10 cellular contexts compared by ENCODE assay signal in genomic region chr17:77466596-77467223, GRCh38.
DNase-seq lines count a peak whose midpoint lies in the region; ATAC-seq and TF ChIP-seq lines count a peak whose summit lies in the region.
"Had no signal": no experiment of that assay in that cellular context is flagged by ENCODE, and none has a peak within 500 bp of the region (broad histone marks: within the 10 kb centered on the region; RNA-seq: fewer than 3 reads in every experiment).

No MANE protein-coding gene starts in this region.

- DNase-seq in H9 (no peak), right cardiac atrium (peak in 1 of 3 donors; percentile 44), gastrocnemius medialis (no peak)
- no peak for DNase-seq in activated CD4-positive, alpha-beta memory T cell treated with anti-CD3 and anti-CD28 coated beads for 36 hours
- DNase-seq: cerebellar nuclear complex, T-helper 9 cell had no signal

- CTCF ChIA-PET in activated CD4-positive, alpha-beta memory T cell treated with anti-CD3 and anti-CD28 coated beads for 36 hours (lab: Charles Lee) = interaction anchor here (2.1 kb wide), 2 partner anchors 28 to 37 kb away, joined by 7 to 9 read pairs; no protein-coding TSS in a partner anchor

- H4K91ac ChIP-seq in H9 (ENCODE audit: insufficient read length, low read depth, low read length) = no peak overlapping the region

- H3K9ac ChIP-seq in H9 (ENCODE audit: extremely low read depth, insufficient read length, low read length) = no peak overlapping the region

- H3K36me3 Mint-ChIP-seq in H9 (ENCODE audit: insufficient read depth in 1 of 3, low read depth in 3 of 3) = peaks cover 19 to 41% (median 37%) of the 10 kb centered on the region in 3 experiments
- H3K36me3 Mint-ChIP-seq in activated CD4-positive, alpha-beta memory T cell treated with anti-CD3 and anti-CD28 coated beads for 36 hours = peaks cover 57% of the 10 kb centered on the region

- no peak overlapping the region for H3T11ph ChIP-seq in H9 (ENCODE audit: low read length)

- no peak overlapping the region for H2BK5ac ChIP-seq in H9 (ENCODE audit: insufficient read length, low read length)

- H3K4me3 ChIP-seq in right cardiac atrium (ENCODE audit: low read length) (no peak overlapping the region), gastrocnemius medialis (no peak overlapping the region)

- H2BK120ac ChIP-seq in H9 (ENCODE audit: low read depth, low read length, poor library complexity, severe bottlenecking) = no peak overlapping the region

- H3K27ac ChIP-seq in H9 (ENCODE audit: insufficient read length, low read depth, low read length) (no peak overlapping the region), right cardiac atrium (ENCODE audit: low read length) (peak overlapping the region; percentile 2), gastrocnemius medialis (peak overlapping the region; percentile 34 to 68 (median 52))

- TF ChIP-seq CTCF in H9 (conservative IDR thresholded peaks at IDR 0.05) (no peak), gastrocnemius medialis (IDR thresholded peaks at IDR 0.05 in 4 of 5, conservative IDR thresholded peaks at IDR 0.05 in 1 of 5) (no peak)

- H3K27ac Mint-ChIP-seq in H9 = peak overlapping the region; percentile 98 to 100 (median 99)
- H3K27ac Mint-ChIP-seq in activated CD4-positive, alpha-beta memory T cell treated with anti-CD3 and anti-CD28 coated beads for 36 hours = peak overlapping the region; percentile 86

- no peak overlapping the region; the same call in 1 of the 2 replicates for H3K14ac ChIP-seq in H9 (ENCODE audit: insufficient read depth, low read length)

- no peak overlapping the region for H2BK15ac ChIP-seq in H9 (ENCODE audit: low read depth, low read length)

- H3K9me3 Mint-ChIP-seq in H9 = no peaks in the 10 kb centered on the region; a peak in 2 of 5 replicates
- no peaks in the 10 kb centered on the region for H3K9me3 Mint-ChIP-seq in activated CD4-positive, alpha-beta memory T cell treated with anti-CD3 and anti-CD28 coated beads for 36 hours

- H2BK12ac ChIP-seq in H9 (ENCODE audit: insufficient read length, low read depth, low read length) = no peak overlapping the region

- H3K56ac ChIP-seq in H9 (ENCODE audit: insufficient read length, low read depth, low read length) = no peak overlapping the region

- H4K8ac ChIP-seq in H9 (replicated peaks; ENCODE audit: insufficient read length, low read depth, low read length) = no peak overlapping the region

- no peak overlapping the region for H3K4ac ChIP-seq in H9 (ENCODE audit: low read depth, low read length)

- intact Hi-C loops in activated CD4-positive, alpha-beta memory T cell treated with anti-CD3 and anti-CD28 coated beads for 36 hours (cut with micrococcal nuclease) = no loop called here
- intact Hi-C loops in right cardiac atrium (cut with DNase I) = no loop called here
- intact Hi-C loops in gastrocnemius medialis (cut with DNase I; ENCODE audit: low total_unique reads) = no loop called here

- no peak for ATAC-seq in right cardiac atrium
- no peak for ATAC-seq in gastrocnemius medialis
- no peak for ATAC-seq in GM21423 (IDR thresholded peaks at IDR 0.05; ENCODE audit: unreplicated experiment)
- ATAC-seq in GM18907 (IDR thresholded peaks at IDR 0.05; ENCODE audit: unreplicated experiment) = no peak
- ATAC-seq in GM21723 (IDR thresholded peaks at IDR 0.05; ENCODE audit: unreplicated experiment) = no peak
- no peak for ATAC-seq in HG02623 (IDR thresholded peaks at IDR 0.05; ENCODE audit: unreplicated experiment)

- H3K79me1 ChIP-seq in H9 (ENCODE audit: insufficient read depth, low read depth, low read length, poor library complexity, severe bottlenecking) = peaks cover 4% of the 10 kb centered on the region

- no peak overlapping the region for H2AK5ac ChIP-seq in H9 (ENCODE audit: insufficient read length, low read length)

- H2BK20ac ChIP-seq in H9 (ENCODE audit: low read depth, low read length, poor library complexity, severe bottlenecking) = no peak overlapping the region

- peaks cover 24% of the 10 kb centered on the region; the same call in 1 of the 2 replicates for H3K79me2 ChIP-seq in H9 (ENCODE audit: insufficient read depth, low read length)

- no peaks in the 10 kb centered on the region for H3K27me3 ChIP-seq in H9 (ENCODE audit: insufficient read depth, low read length)
- H3K27me3 ChIP-seq in right cardiac atrium (ENCODE audit: control insufficient read depth, insufficient read depth) = no peaks in the 10 kb centered on the region
- no peaks in the 10 kb centered on the region for H3K27me3 ChIP-seq in gastrocnemius medialis

- no peaks in the 10 kb centered on the region for H4K20me1 ChIP-seq in H9 (ENCODE audit: control insufficient read depth, insufficient read depth, insufficient read length)

- H3K4me3 Mint-ChIP-seq in H9 = peak overlapping the region; percentile 71 to 84
- peak overlapping the region; percentile 3 for H3K4me3 Mint-ChIP-seq in activated CD4-positive, alpha-beta memory T cell treated with anti-CD3 and anti-CD28 coated beads for 36 hours

- no peak overlapping the region for H3K18ac ChIP-seq in H9 (ENCODE audit: insufficient read length, low read depth, low read length)

- no peaks in the 10 kb centered on the region for H3K23me2 ChIP-seq in H9 (ENCODE audit: insufficient read length, low read depth, low read length, poor library complexity, severe bottlenecking)

- no peaks in the 10 kb centered on the region for H3K36me3 ChIP-seq in gastrocnemius medialis

- H3K4me1 Mint-ChIP-seq in H9 = peaks cover 60 to 68% of the 10 kb centered on the region in 2 experiments
- peaks cover 90% of the 10 kb centered on the region for H3K4me1 Mint-ChIP-seq in activated CD4-positive, alpha-beta memory T cell treated with anti-CD3 and anti-CD28 coated beads for 36 hours (ENCODE audit: low read depth)

- H3K23ac ChIP-seq in H9 (ENCODE audit: insufficient read length, low read depth, low read length) = no peak overlapping the region

- in situ Hi-C loops in gastrocnemius medialis (cut with MboI; ENCODE audit: low sequenced_read_pairs in 4 of 4) = no loop called here

- H2AFZ ChIP-seq in H9 (ENCODE audit: low read length) = no peak overlapping the region

- H3K4me2 ChIP-seq in H9 (ENCODE audit: insufficient read depth, insufficient read length, low read length) = peak overlapping the region; percentile 50

- POLR2A ChIA-PET in activated CD4-positive, alpha-beta memory T cell treated with anti-CD3 and anti-CD28 coated beads for 36 hours (lab: Charles Lee) = interaction anchor here (0.8 to 1.6 kb wide), 3 partner anchors 25 to 126 kb away, joined by 3 to 6 read pairs (median 5); no protein-coding TSS in a partner anchor

- no peak for TF ChIP-seq POLR2A in gastrocnemius medialis (IDR thresholded peaks at IDR 0.05)

- H3K27me3 Mint-ChIP-seq in H9 (ENCODE audit: low read depth) = no peaks in the 10 kb centered on the region
- H3K27me3 Mint-ChIP-seq in activated CD4-positive, alpha-beta memory T cell treated with anti-CD3 and anti-CD28 coated beads for 36 hours = no peaks in the 10 kb centered on the region

- H3K4me1 ChIP-seq in H9 (ENCODE audit: insufficient read depth, low read length) = peaks cover 18% of the 10 kb centered on the region
- H3K4me1 ChIP-seq in right cardiac atrium (ENCODE audit: control insufficient read depth, insufficient read depth, low read length) = peaks cover 20% of the 10 kb centered on the region
- H3K4me1 ChIP-seq in gastrocnemius medialis = peaks cover 11 to 32% of the 10 kb centered on the region in 2 donors

- H3K9me3 ChIP-seq in H9 (ENCODE audit: control insufficient read depth, low read depth, low read length) (no peaks in the 10 kb centered on the region), right cardiac atrium (ENCODE audit: control insufficient read depth, low read length) (no peaks in the 10 kb centered on the region), gastrocnemius medialis (no peaks in the 10 kb centered on the region)

- no CpG with 5 or more reads among the region's 24 CpGs for WGBS in H9 (ENCODE audit: extremely low coverage, insufficient read length, low lambda C conversion rate)
- WGBS in right cardiac atrium = 83% methylated on average over 24 of the region's 24 CpGs

- no peak overlapping the region for H4K5ac ChIP-seq in H9 (ENCODE audit: insufficient read length, low read depth, low read length)
